ENCODE assay signal across 17 cellular contexts in genomic region chr2:101597347-101597944, GRCh38.
A peak's percentile ranks its signal among the peaks of the same experiment; 100 is the strongest.
DNase-seq lines count a peak whose midpoint lies in the region; ATAC-seq and TF ChIP-seq lines count a peak whose summit lies in the region.
"Had no signal": no experiment of that assay in that cellular context is flagged by ENCODE, and none has a peak within 500 bp of the region (broad histone marks: within the 10 kb centered on the region; RNA-seq: fewer than 3 reads in every experiment).

No MANE protein-coding gene starts in this region.

- H3K4me3 ChIP-seq in Caco-2 (ENCODE audit: low read depth, low read length): no peak overlapping the region
- H3K4me3 ChIP-seq in astrocyte of the cerebellum (ENCODE audit: low read depth, low read length): no peak overlapping the region
- H3K4me3 ChIP-seq in gastroesophageal sphincter: no peak overlapping the region

- no peaks in the 10 kb centered on the region for H3K36me3 ChIP-seq in Caco-2 (ENCODE audit: control insufficient read depth, insufficient read depth, low read length)
- H3K36me3 ChIP-seq in gastroesophageal sphincter: no peaks in the 10 kb centered on the region

- peak; percentile 69 to 77 for DNase-seq in Caco-2
- DNase-seq in astrocyte of the cerebellum (ENCODE audit: low read depth): peak; percentile 62
- peak; percentile 72 for DNase-seq in myocyte (ENCODE audit: low read depth)
- no peak for DNase-seq in stimulated activated CD4-positive, alpha-beta T cell treated with anti-CD3 and anti-CD28 coated beads, Interleukin-12 subunit alpha, Interleukin-12 subunit beta, amount 100 ng/mL, for 4 hours
- no peak for DNase-seq in cortex of kidney (lab: John Stamatoyannopoulos, UW)
- DNase-seq in stimulated activated naive CD4-positive, alpha-beta T cell (lab: John Stamatoyannopoulos, UW): no peak
- DNase-seq: activated CD4-positive, CD25-positive, alpha-beta regulatory T cell treated with anti-CD3 and anti-CD28 coated beads, Interleukin-2, amount 50 U/mL, for 72 hours; activated CD8-positive, alpha-beta memory T cell treated with anti-CD3 and anti-CD28 coated beads, Interleukin-2, amount 50 U/mL, for 48 hours; activated naive CD4-positive, alpha-beta T cell; AML-193; immature natural killer cell; midbrain; SHP77 treated with DMSO at 0.1 percent for 48 hours had no signal

- no peaks in the 10 kb centered on the region for H3K36me3 Mint-ChIP-seq in Caco-2 (ENCODE audit: insufficient read depth, unreplicated experiment)
- H3K36me3 Mint-ChIP-seq: immature natural killer cell; stimulated activated memory B cell treated with anti-CD40 and anti-IgM and Interleukin-4, amounts not matched to agents 10 μg/mL and 1 μg/mL and 100 μg/mL, for 72 hours had no signal

- H3K4me1 Mint-ChIP-seq in Caco-2 (ENCODE audit: low read depth, unreplicated experiment): peaks cover 34% of the 10 kb centered on the region
- H3K4me1 Mint-ChIP-seq: immature natural killer cell had no signal

- ATAC-seq in gastroesophageal sphincter (peak; percentile 74), HG02973 (IDR thresholded peaks at IDR 0.05; ENCODE audit: unreplicated experiment) (no peak)
- ATAC-seq: stimulated activated memory B cell treated with anti-CD40 and anti-IgM and Interleukin-4, amounts not matched to agents 10 μg/mL and 1 μg/mL and 100 μg/mL, for 72 hours had no signal

- peak overlapping the region; percentile 10 for H3K4me3 Mint-ChIP-seq in Caco-2 (ENCODE audit: unreplicated experiment)
- H3K4me3 Mint-ChIP-seq: immature natural killer cell; stimulated activated memory B cell treated with anti-CD40 and anti-IgM and Interleukin-4, amounts not matched to agents 10 μg/mL and 1 μg/mL and 100 μg/mL, for 72 hours; T-helper 2 cell treated with Interferon-gamma antibody and Interleukin-4, amounts not matched to agents 5 μg/mL and 100 μg/mL, for 36 hours had no signal

- intact Hi-C loops in Caco-2 (cut with micrococcal nuclease; ENCODE audit: unreplicated experiment): loop anchor here (1.0 to 2.0 kb wide), 3 partner anchors 31 to 99 kb away; partner anchors contain the start of gene MAP4K4

- H3K9me3 Mint-ChIP-seq in Caco-2 (ENCODE audit: unreplicated experiment): no peaks in the 10 kb centered on the region
- H3K9me3 Mint-ChIP-seq: immature natural killer cell; stimulated activated memory B cell treated with anti-CD40 and anti-IgM and Interleukin-4, amounts not matched to agents 10 μg/mL and 1 μg/mL and 100 μg/mL, for 72 hours; T-helper 2 cell treated with Interferon-gamma antibody and Interleukin-4, amounts not matched to agents 5 μg/mL and 100 μg/mL, for 36 hours had no signal

- WGBS in gastroesophageal sphincter (ENCODE audit: low coverage in 1 of 2), 2 donors: 73 to 75% methylated on average over 4 of the region's 4 CpGs

- H3K27me3 ChIP-seq in Caco-2 (replicated peaks; ENCODE audit: control insufficient read depth, insufficient read depth, low read length) (no peaks in the 10 kb centered on the region), gastroesophageal sphincter (no peaks in the 10 kb centered on the region)

- H3K27ac ChIP-seq in gastroesophageal sphincter: peak overlapping the region in 1 of 4 donors; percentile 36

- no peak for TF ChIP-seq EP300 in gastroesophageal sphincter (IDR thresholded peaks at IDR 0.05)

- peak overlapping the region; percentile 37 for H3K27ac Mint-ChIP-seq in Caco-2 (ENCODE audit: unreplicated experiment)
- H3K27ac Mint-ChIP-seq: immature natural killer cell; stimulated activated memory B cell treated with anti-CD40 and anti-IgM and Interleukin-4, amounts not matched to agents 10 μg/mL and 1 μg/mL and 100 μg/mL, for 72 hours; T-helper 2 cell treated with Interferon-gamma antibody and Interleukin-4, amounts not matched to agents 5 μg/mL and 100 μg/mL, for 36 hours had no signal

- POLR2A ChIA-PET in Caco-2 (lab: Charles Lee): interaction anchor here (0.5 to 1.4 kb wide), 3 partner anchors 31 to 214 kb away, joined by 3 to 7 read pairs (median 4); partner anchors contain the start of gene MAP4K4

- no peaks in the 10 kb centered on the region for H3K27me3 Mint-ChIP-seq in Caco-2 (ENCODE audit: insufficient read depth, unreplicated experiment)
- H3K27me3 Mint-ChIP-seq: stimulated activated memory B cell treated with anti-CD40 and anti-IgM and Interleukin-4, amounts not matched to agents 10 μg/mL and 1 μg/mL and 100 μg/mL, for 72 hours had no signal

- TF ChIP-seq POLR2A in gastroesophageal sphincter (IDR thresholded peaks at IDR 0.05): no peak

- H3K4me1 ChIP-seq in Caco-2 (peaks cover 20% of the 10 kb centered on the region), gastroesophageal sphincter (peaks cover 0 to 11% (median 0%) of the 10 kb centered on the region in 3 donors)

- no TSS peak for BruUV-seq in Caco-2 (replicated peaks; lab: Mats Ljungman, UMichigan)

- CTCF ChIA-PET in Caco-2 (lab: Charles Lee): interaction anchor here (0.5 to 1.6 kb wide), 5 partner anchors 30 to 234 kb away, joined by 3 to 5 read pairs (median 3); partner anchors contain the start of gene MAP4K4

- in situ Hi-C loops in astrocyte of the cerebellum (cut with HindIII; ENCODE audit: low sequenced_read_pairs): loop anchor here (5.0 kb wide), 1 partner anchor 80 kb away; no protein-coding TSS in a partner anchor

- H3K9me3 ChIP-seq in Caco-2 (no peaks in the 10 kb centered on the region), gastroesophageal sphincter (no peaks in the 10 kb centered on the region)

- TF ChIP-seq CTCF in Caco-2 (IDR thresholded peaks at IDR 0.05; ENCODE audit: insufficient read depth in 1 of 2, low read depth in 1 of 2, low read length in 1 of 2, severe bottlenecking in 1 of 2, unreplicated experiment in 1 of 2): no peak
- TF ChIP-seq CTCF in astrocyte of the cerebellum (IDR thresholded peaks at IDR 0.05; ENCODE audit: low read depth, low read length, missing control alignments): no peak
- peak in 1 of 4 experiments; percentile 5 for TF ChIP-seq CTCF in gastroesophageal sphincter (IDR thresholded peaks at IDR 0.05)

Comparison
In these comparisons a context has a peak if more than half of its experiments do, and no peak if none do; other contexts are left out.
1. DNase-seq: peak in Caco-2 (2 of 2), astrocyte of the cerebellum (single experiment) and myocyte (single experiment); none in stimulated activated CD4-positive, alpha-beta T cell treated with anti-CD3 and anti-CD28 coated beads, Interleukin-12 subunit alpha, Interleukin-12 subunit beta, amount 100 ng/mL, for 4 hours (single experiment), cortex of kidney (single experiment) and stimulated activated naive CD4-positive, alpha-beta T cell (0 of 6).